ENCODE assay signal across 9 cellular contexts in genomic region chr20:20837574-20838021, GRCh38.
DNase-seq lines count a peak whose midpoint lies in the region; ATAC-seq and TF ChIP-seq lines count a peak whose summit lies in the region.
"Had no signal": no experiment of that assay in that cellular context is flagged by ENCODE, and none has a peak within 500 bp of the region (broad histone marks: within the 10 kb centered on the region; RNA-seq: fewer than 3 reads in every experiment).

No MANE protein-coding gene starts in this region.

- ATAC-seq in body of pancreas: peak; percentile 50
- no peak for ATAC-seq in HG03354 (IDR thresholded peaks at IDR 0.05; ENCODE audit: poor library complexity, severe bottlenecking, unreplicated experiment)

- H3K4me1 ChIP-seq in ES-I3 (ENCODE audit: insufficient read depth, low read length) (no peaks in the 10 kb centered on the region), body of pancreas (peaks cover 5% of the 10 kb centered on the region)
- H3K4me1 ChIP-seq in effector memory CD4-positive, alpha-beta T cell (ENCODE audit: control insufficient read depth, insufficient read depth, low read length, poor library complexity, severe bottlenecking): no peaks in the 10 kb centered on the region

- peak; percentile 39 to 64 (median 59) for TF ChIP-seq CTCF in body of pancreas (IDR thresholded peaks at IDR 0.05)

- no peak for TF ChIP-seq POLR2A in body of pancreas (IDR thresholded peaks at IDR 0.05)

- H3K27ac ChIP-seq in body of pancreas: no peak overlapping the region
- H3K27ac ChIP-seq in effector memory CD4-positive, alpha-beta T cell (ENCODE audit: insufficient read depth, low read length, poor library complexity, severe bottlenecking): no peak overlapping the region

- H3K36me3 ChIP-seq in ES-I3 (ENCODE audit: insufficient read depth, low read length) (no peaks in the 10 kb centered on the region), body of pancreas (replicated peaks in 1 of 2; ENCODE audit: insufficient read depth in 1 of 2, low read depth in 2 of 2) (no peaks in the 10 kb centered on the region)
- no peaks in the 10 kb centered on the region for H3K36me3 ChIP-seq in effector memory CD4-positive, alpha-beta T cell (ENCODE audit: control insufficient read depth, insufficient read depth, low read length)

- H3K4me3 ChIP-seq in body of pancreas: no peak overlapping the region
- no peak overlapping the region for H3K4me3 ChIP-seq in effector memory CD4-positive, alpha-beta T cell (ENCODE audit: insufficient read depth, low read depth, low read length, poor library complexity, severe bottlenecking)

- no peaks in the 10 kb centered on the region for H3K27me3 ChIP-seq in body of pancreas
- no peaks in the 10 kb centered on the region for H3K27me3 ChIP-seq in effector memory CD4-positive, alpha-beta T cell (replicated peaks; ENCODE audit: control insufficient read depth, insufficient read depth, low read length, poor library complexity, severe bottlenecking)

- peak overlapping the region; percentile 1; the same call in 1 of the 2 replicates for H3K9ac ChIP-seq in ES-I3 (ENCODE audit: low read depth, low read length)

- DNase-seq in NAMALWA (ENCODE audit: low spot score) (peak; percentile 44), SHP77 (lab: John Stamatoyannopoulos, UW) (peak; percentile 37 to 70), body of pancreas (peak; percentile 48 to 67 (median 54)), inferior parietal cortex (ENCODE audit: extremely low spot score) (peak; percentile 90)
- peak; percentile 6 to 30 for DNase-seq in stimulated activated CD4-positive, alpha-beta T cell treated with anti-CD3 and anti-CD28 coated beads, Interleukin-15, amount 100 ng/mL, for 48 hours (ENCODE audit: low read depth in 2 of 2)
- DNase-seq in effector memory CD4-positive, alpha-beta T cell: no peak
- DNase-seq: activated B cell treated with CpG ODN at 0.5 μM for 24 hours had no signal

- WGBS in body of pancreas, 2 donors: 21 to 31% methylated on average over 19 of the region's 19 CpGs

- intact Hi-C loops in body of pancreas (cut with DNase I): no loop called here

- H3K9me3 ChIP-seq in ES-I3 (ENCODE audit: control insufficient read depth, insufficient read depth, low read length): no peaks in the 10 kb centered on the region; the same call in 1 of the 2 replicates
- H3K9me3 ChIP-seq in body of pancreas: no peaks in the 10 kb centered on the region
- no peaks in the 10 kb centered on the region for H3K9me3 ChIP-seq in effector memory CD4-positive, alpha-beta T cell (ENCODE audit: control insufficient read depth, low read length)

Comparison
In these comparisons a context has a peak if more than half of its experiments do, and no peak if none do; other contexts are left out.
1. DNase-seq: peak in NAMALWA (single experiment), SHP77 (2 of 2), body of pancreas (4 of 4), inferior parietal cortex (single experiment) and stimulated activated CD4-positive, alpha-beta T cell treated with anti-CD3 and anti-CD28 coated beads, Interleukin-15, amount 100 ng/mL, for 48 hours (2 of 2); none in effector memory CD4-positive, alpha-beta T cell (0 of 3).